In the genomic region with DNA sequence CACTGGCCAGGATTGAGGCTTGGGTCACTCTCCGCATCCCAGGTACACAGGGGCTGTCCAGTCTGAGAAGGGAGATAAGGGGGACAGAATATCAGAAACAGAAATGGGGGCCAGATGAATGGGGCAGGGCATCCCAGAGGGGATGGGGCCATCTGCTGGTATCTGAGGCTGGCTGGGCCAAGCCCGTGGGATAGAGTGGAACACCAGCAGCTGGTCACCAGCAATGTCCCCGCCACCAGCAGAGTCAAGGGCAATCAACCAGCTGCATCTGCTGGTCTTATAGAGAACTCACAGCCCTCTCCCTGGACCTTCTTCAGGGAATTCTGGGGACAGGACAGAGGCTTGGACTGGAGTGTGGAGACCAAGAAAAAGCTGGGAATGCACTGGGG, we compare ENCODE assay signal across 21 cellular contexts.
DNase-seq lines count a peak whose midpoint lies in the region; ATAC-seq and TF ChIP-seq lines count a peak whose summit lies in the region.
"Had no signal": no experiment of that assay in that cellular context is flagged by ENCODE, and none has a peak within 500 bp of the region (broad histone marks: within the 10 kb centered on the region; RNA-seq: fewer than 3 reads in every experiment).

No MANE protein-coding gene starts in this region.

- intact Hi-C loops in stomach (cut with DNase I; ENCODE audit: low total_unique reads): no loop called here
- intact Hi-C loops in sciatic nerve (cut with DNase I): no loop called here

- H3K27ac ChIP-seq in muscle layer of duodenum (ENCODE audit: low read length) (peak overlapping the region; percentile 7), stomach (peak overlapping the region in 3 of 5 donors; percentile 8 to 92 (median 69)), Karpas-422 (ENCODE audit: low read length) (no peak overlapping the region)
- H3K27ac ChIP-seq: brain microvascular endothelial cell had no signal

- no peaks in the 10 kb centered on the region for H3K27me3 ChIP-seq in adipocyte (replicated peaks; ENCODE audit: control insufficient read depth, insufficient read depth, low read length)
- no peaks in the 10 kb centered on the region for H3K27me3 ChIP-seq in muscle layer of duodenum (ENCODE audit: low read depth, low read length)
- H3K27me3 ChIP-seq in stomach: no peaks in the 10 kb centered on the region
- H3K27me3 ChIP-seq in Karpas-422 (ENCODE audit: low read length): no peaks in the 10 kb centered on the region
- H3K27me3 ChIP-seq: brain microvascular endothelial cell had no signal

- ATAC-seq in HG02678 (IDR thresholded peaks at IDR 0.05; ENCODE audit: unreplicated experiment) (no peak), sciatic nerve (no peak)
- ATAC-seq: activated T-helper 17 cell treated with anti-CD3 and anti-CD28 coated beads, Interleukin-2, amount 50 U/mL, for 72 hours; CD8-positive, alpha-beta T cell; left lobe of liver; T-cell had no signal

- no peaks in the 10 kb centered on the region for H3K9me2 ChIP-seq in Karpas-422 (replicated peaks; ENCODE audit: insufficient read depth, low read length)

- H3K4me1 ChIP-seq in adipocyte (ENCODE audit: control insufficient read depth, insufficient read depth, low read length): peaks cover 78% of the 10 kb centered on the region
- peaks cover 20 to 31% of the 10 kb centered on the region in 2 donors for H3K4me1 ChIP-seq in muscle layer of duodenum (ENCODE audit: control insufficient read depth in 1 of 2, insufficient read depth in 2 of 2, low read length in 2 of 2)
- H3K4me1 ChIP-seq in stomach: peaks cover 37 to 50% (median 43%) of the 10 kb centered on the region in 4 donors
- no peaks in the 10 kb centered on the region for H3K4me1 ChIP-seq in Karpas-422 (ENCODE audit: low read length)

- TF ChIP-seq POLR2A in stomach (IDR thresholded peaks at IDR 0.05): no peak

- H3K36me3 ChIP-seq in adipocyte (ENCODE audit: control insufficient read depth, insufficient read depth, low read length, severe bottlenecking): no peaks in the 10 kb centered on the region
- H3K36me3 ChIP-seq in muscle layer of duodenum (ENCODE audit: control insufficient read depth in 1 of 2, insufficient read depth in 2 of 2, low read length in 2 of 2): no peaks in the 10 kb centered on the region
- no peaks in the 10 kb centered on the region for H3K36me3 ChIP-seq in stomach
- no peaks in the 10 kb centered on the region for H3K36me3 ChIP-seq in Karpas-422 (ENCODE audit: insufficient read depth, low read length)
- H3K36me3 ChIP-seq: brain microvascular endothelial cell had no signal

- H3K4me3 ChIP-seq in adipocyte (ENCODE audit: low read length) (no peak overlapping the region), muscle layer of duodenum (ENCODE audit: low read depth in 1 of 2, low read length in 2 of 2) (no peak overlapping the region), stomach (no peak overlapping the region), Karpas-422 (ENCODE audit: low read length) (no peak overlapping the region)

- H3K9me3 ChIP-seq in adipocyte (ENCODE audit: control insufficient read depth, low read length) (no peaks in the 10 kb centered on the region), muscle layer of duodenum (ENCODE audit: control insufficient read depth in 1 of 2, low read length in 2 of 2) (no peaks in the 10 kb centered on the region), stomach (no peaks in the 10 kb centered on the region), Karpas-422 (ENCODE audit: low read length) (no peaks in the 10 kb centered on the region)

- H3K79me2 ChIP-seq in Karpas-422 (ENCODE audit: low read length): no peaks in the 10 kb centered on the region

- TF ChIP-seq CTCF in GM12872 (IDR thresholded peaks at IDR 0.05; ENCODE audit: insufficient read depth, low read depth, low read length) (0 out of 3 replicates have a peak, but pooled peaks have one; percentile 14), stomach (IDR thresholded peaks at IDR 0.05) (no peak)

- DNase-seq in adipocyte (ENCODE audit: low read depth): no peak
- DNase-seq in stomach: no peak
- DNase-seq in Karpas-422: no peak
- DNase-seq in SKM-1 treated with dmso at 0.1 percent for 144 hours (lab: John Stamatoyannopoulos, UW; ENCODE audit: unreplicated experiment): no peak
- no peak for DNase-seq in sciatic nerve (ENCODE audit: low spot score)
- DNase-seq: activated CD4-positive, alpha-beta T cell treated with anti-CD3 and anti-CD28 coated beads, Interleukin-2, amount 10 ng/mL, durations not matched to agents 24 days and 14 days; activated naive CD8-positive, alpha-beta T cell treated with anti-CD3 and anti-CD28 coated beads for 36 hours; brain microvascular endothelial cell; CD8-positive, alpha-beta T cell; cortex of kidney; DMS79; H7; NCI-H1417 treated with DMSO at 0.1 percent for 48 hours; NCI-H524 treated with DMSO at 0.1 percent for 48 hours; SHP77; T-cell had no signal

- TF ChIP-seq EP300 in stomach (IDR thresholded peaks at IDR 0.05): no peak

- no peaks in the 10 kb centered on the region for H4K20me1 ChIP-seq in Karpas-422 (ENCODE audit: insufficient read depth, low read depth, low read length)

- H2AFZ ChIP-seq in Karpas-422 (ENCODE audit: low read length): no peak overlapping the region

- H3K4me2 ChIP-seq in Karpas-422 (ENCODE audit: low read depth, low read length, poor library complexity, severe bottlenecking): no peak overlapping the region

- H3K9ac ChIP-seq in adipocyte (ENCODE audit: low read length) (peak overlapping the region; percentile 91), Karpas-422 (ENCODE audit: low read length) (no peak overlapping the region)

- 63 to 75% (median 67%) methylated on average over 3 of the region's 3 CpGs for WGBS in stomach, 5 donors
